ENCODE assay signal across 12 cellular contexts in the genomic region with DNA sequence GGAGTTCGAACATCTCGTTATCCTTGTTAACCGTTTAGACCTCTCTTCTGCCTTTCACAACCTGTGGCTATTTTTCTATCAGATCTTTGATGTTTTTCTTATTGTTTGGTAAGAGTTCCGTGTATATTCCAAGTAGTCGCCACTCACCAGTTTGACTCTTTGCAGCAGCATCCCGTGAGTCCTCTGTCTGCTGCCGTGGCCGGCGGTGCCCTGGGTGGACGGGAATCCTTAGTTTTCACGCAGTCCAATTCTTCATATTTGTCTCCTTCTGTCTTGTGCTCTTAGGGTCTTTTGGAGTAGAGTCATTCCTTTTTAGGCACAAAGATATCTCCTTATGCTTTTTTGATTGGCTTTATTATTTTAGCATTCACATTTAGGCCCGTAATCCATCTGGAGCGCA.
DNase-seq lines count a peak whose midpoint lies in the region; ATAC-seq, FAIRE-seq and TF ChIP-seq lines count a peak whose summit lies in the region.
"Had no signal": no experiment of that assay in that cellular context is flagged by ENCODE, and none has a peak within 500 bp of the region (broad histone marks: within the 10 kb centered on the region; RNA-seq: fewer than 3 reads in every experiment).

No MANE protein-coding gene starts in this region.

- H3K4ac ChIP-seq in H1 (replicated peaks; ENCODE audit: insufficient read length, low read depth, low read length): no peak overlapping the region

- no peak overlapping the region for H2BK15ac ChIP-seq in H1 (ENCODE audit: low read length)

- H3F3A ChIP-seq in PC-3 (ENCODE audit: low read length, unreplicated experiment): no peaks in the 10 kb centered on the region

- H4K5ac ChIP-seq in H1 (ENCODE audit: insufficient read length, low read depth, low read length): no peak overlapping the region

- no peak for FAIRE-seq in H1 (lab: Jason Lieb, UNC)
- FAIRE-seq: H54 had no signal

- H3K4me1 Mint-ChIP-seq in CD4-positive, CD25-positive, alpha-beta regulatory T cell: peaks cover 0 to 29% (median 14%) of the 10 kb centered on the region in 4 donors
- H3K4me1 Mint-ChIP-seq in nephron: peaks cover 55% of the 10 kb centered on the region
- peaks cover 14% of the 10 kb centered on the region for H3K4me1 Mint-ChIP-seq in activated CD4-positive, alpha-beta T cell treated with anti-CD3 and anti-CD28 coated beads for 36 hours

- POLR2A ChIA-PET in PC-3 (lab: Charles Lee; ENCODE audit: unreplicated experiment): no interaction called here
- POLR2A ChIA-PET in H1 (lab: Charles Lee; ENCODE audit: partially characterized antibody): no interaction called here
- POLR2A ChIA-PET in activated CD4-positive, alpha-beta T cell treated with anti-CD3 and anti-CD28 coated beads for 36 hours (lab: Charles Lee): no interaction called here

- H3K36me3 Mint-ChIP-seq in CD4-positive, CD25-positive, alpha-beta regulatory T cell: no peaks in the 10 kb centered on the region
- H3K36me3 Mint-ChIP-seq in nephron (ENCODE audit: low read depth): peaks cover 6% of the 10 kb centered on the region
- peaks cover 2% of the 10 kb centered on the region for H3K36me3 Mint-ChIP-seq in activated CD4-positive, alpha-beta T cell treated with anti-CD3 and anti-CD28 coated beads for 36 hours (ENCODE audit: low read depth)

- H2BK12ac ChIP-seq in H1 (ENCODE audit: low read depth, low read length): peak overlapping the region; percentile 86; the same call in 1 of the 2 replicates

- no TSS peak for BruUV-seq in PC-3 (replicated peaks; lab: Mats Ljungman, UMichigan)

- intact Hi-C loops in PC-3 (cut with micrococcal nuclease): no loop called here
- intact Hi-C loops in activated CD4-positive, alpha-beta T cell treated with anti-CD3 and anti-CD28 coated beads for 36 hours (cut with DNase I, micrococcal nuclease): loop anchor here in 1 of 2 experiments (10.0 kb wide), 1 partner anchor 280 kb away; no protein-coding TSS in a partner anchor

- no peak overlapping the region for H2AFZ ChIP-seq in PC-3 (ENCODE audit: low read length)
- H2AFZ ChIP-seq in H1 (ENCODE audit: low read length): no peak overlapping the region

- H3K4me2 ChIP-seq in PC-3 (ENCODE audit: low read length) (no peak overlapping the region), H1 (ENCODE audit: insufficient read depth in 1 of 2, low read depth in 2 of 2, low read length in 2 of 2) (no peak overlapping the region)

- no peak for TF ChIP-seq CTCF in PC-3 (conservative IDR thresholded peaks at IDR 0.05; ENCODE audit: low read depth, low read length)
- no peak for TF ChIP-seq CTCF in H1 (IDR thresholded peaks at IDR 0.05; ENCODE audit: control extremely low read depth in 1 of 3, insufficient read depth in 1 of 3, low read depth in 1 of 3, low read length in 3 of 3)
- no peak for TF ChIP-seq CTCF in nephron (IDR thresholded peaks at IDR 0.05; ENCODE audit: unreplicated experiment in 3 of 3)

- no peaks in the 10 kb centered on the region for H3K79me1 ChIP-seq in H1 (ENCODE audit: low read depth, low read length)

- H3K23me2 ChIP-seq in H1 (ENCODE audit: low read depth, low read length): no peaks in the 10 kb centered on the region

- no peaks in the 10 kb centered on the region for H3K9me2 ChIP-seq in PC-3 (replicated peaks; ENCODE audit: low read length)

- 90% methylated on average over 13 of the region's 13 CpGs; no CpG with 5 or more reads in 1 of the 2 experiments for WGBS in H1 (ENCODE audit: extremely low coverage in 1 of 2, insufficient coverage in 1 of 2, insufficient read length in 1 of 2, insufficient replicate concordance in 2 of 2, low coverage in 1 of 2, low lambda C conversion rate in 2 of 2, missing lambda C conversion rate in 1 of 2), 2 experiments

- H3K27ac ChIP-seq in CD4-positive, CD25-positive, alpha-beta regulatory T cell (ENCODE audit: insufficient read depth, low read length, poor library complexity, severe bottlenecking): no peak overlapping the region
- peak overlapping the region; percentile 78 for H3K27ac ChIP-seq in PC-3 (ENCODE audit: low read length)
- no peak overlapping the region for H3K27ac ChIP-seq in H1 (ENCODE audit: low read depth, low read length)
- H3K27ac ChIP-seq: BLaER1 had no signal

- TF ChIP-seq EP300 in H1 (IDR thresholded peaks at IDR 0.05; ENCODE audit: borderline replicate concordance in 1 of 2, low read depth in 2 of 2, low read length in 2 of 2): no peak

- H3K9me3 ChIP-seq in CD4-positive, CD25-positive, alpha-beta regulatory T cell (ENCODE audit: control insufficient read depth in 2 of 2, low read length in 2 of 2): no peaks in the 10 kb centered on the region
- H3K9me3 ChIP-seq in PC-3 (ENCODE audit: low read length): no peaks in the 10 kb centered on the region
- H3K9me3 ChIP-seq in H1 (ENCODE audit: insufficient read depth in 2 of 2, low read depth in 1 of 2, low read length in 1 of 2): no peaks in the 10 kb centered on the region

- no peak overlapping the region for H3K56ac ChIP-seq in H1 (replicated peaks; ENCODE audit: insufficient read length, low read depth, low read length)

- no peak overlapping the region for H4K91ac ChIP-seq in H1 (replicated peaks; ENCODE audit: insufficient read length, low read length)

- H3K27me3 Mint-ChIP-seq in CD4-positive, CD25-positive, alpha-beta regulatory T cell: no peaks in the 10 kb centered on the region
- H3K27me3 Mint-ChIP-seq in nephron (ENCODE audit: low read depth): peaks cover 14% of the 10 kb centered on the region
- H3K27me3 Mint-ChIP-seq in activated CD4-positive, alpha-beta T cell treated with anti-CD3 and anti-CD28 coated beads for 36 hours: peaks cover 10% of the 10 kb centered on the region

- H3K9ac ChIP-seq in PC-3 (ENCODE audit: low read length): no peak overlapping the region
- H3K9ac ChIP-seq in H1 (replicated peaks in 1 of 4; ENCODE audit: extremely low read depth in 1 of 4, low read depth in 3 of 4, low read length in 3 of 4): no peak overlapping the region
- H3K9ac ChIP-seq: BLaER1 had no signal

- H3K27ac Mint-ChIP-seq in CD4-positive, CD25-positive, alpha-beta regulatory T cell: peak overlapping the region in 2 of 3 donors; percentile 4 to 63
- H3K27ac Mint-ChIP-seq in nephron: peak overlapping the region in 2 of 3 experiments; percentile 49 to 89
- no peak overlapping the region for H3K27ac Mint-ChIP-seq in activated CD4-positive, alpha-beta T cell treated with anti-CD3 and anti-CD28 coated beads for 36 hours

- H3K23ac ChIP-seq in H1 (ENCODE audit: insufficient read length): no peak overlapping the region

- peak overlapping the region in 1 of 4 donors; percentile 14 for H3K4me3 Mint-ChIP-seq in CD4-positive, CD25-positive, alpha-beta regulatory T cell
- peak overlapping the region in 1 of 3 experiments; percentile 58 for H3K4me3 Mint-ChIP-seq in nephron
- no peak overlapping the region for H3K4me3 Mint-ChIP-seq in activated CD4-positive, alpha-beta T cell treated with anti-CD3 and anti-CD28 coated beads for 36 hours

- no peak overlapping the region for H3K18ac ChIP-seq in H1 (ENCODE audit: extremely low read depth, low read length)

- no peak overlapping the region for H2AK5ac ChIP-seq in H1 (ENCODE audit: low read depth, low read length)

- H3K4me3 ChIP-seq in CD4-positive, CD25-positive, alpha-beta regulatory T cell (ENCODE audit: low read depth, low read length): no peak overlapping the region
- H3K4me3 ChIP-seq in PC-3 (ENCODE audit: low read length) (no peak overlapping the region), H1 (ENCODE audit: extremely low read depth in 1 of 4, insufficient read depth in 2 of 4, low read depth in 3 of 4, low read length in 4 of 4) (no peak overlapping the region)
- H3K4me3 ChIP-seq: BLaER1 had no signal

- no peaks in the 10 kb centered on the region for H4K20me1 ChIP-seq in PC-3 (ENCODE audit: low read length)
- H4K20me1 ChIP-seq in H1 (replicated peaks in 1 of 2; ENCODE audit: control insufficient read depth in 1 of 2, insufficient read depth in 2 of 2, low read length in 2 of 2): no peaks in the 10 kb centered on the region
- H4K20me1 ChIP-seq: BLaER1 had no signal

- no peak overlapping the region for H2BK120ac ChIP-seq in H1 (replicated peaks; ENCODE audit: low read depth, low read length)

- no peak overlapping the region for H4K8ac ChIP-seq in H1 (ENCODE audit: extremely low read depth, insufficient read depth, low read length)

- peaks cover 11% of the 10 kb centered on the region for H3K4me1 ChIP-seq in CD4-positive, CD25-positive, alpha-beta regulatory T cell (ENCODE audit: control insufficient read depth, insufficient read depth, low read length, poor library complexity, severe bottlenecking)
- H3K4me1 ChIP-seq in PC-3 (ENCODE audit: insufficient read depth, low read length): peaks cover 20% of the 10 kb centered on the region
- peaks cover 3 to 27% (median 20%) of the 10 kb centered on the region in 4 experiments for H3K4me1 ChIP-seq in H1 (replicated peaks in 1 of 4; ENCODE audit: control insufficient read depth in 3 of 4, insufficient read depth in 4 of 4, low read length in 3 of 4)

- no peaks in the 10 kb centered on the region for H3K79me2 ChIP-seq in PC-3 (ENCODE audit: low read length)
- H3K79me2 ChIP-seq in H1 (ENCODE audit: control insufficient read depth in 1 of 2, insufficient read depth in 2 of 2, low read length in 2 of 2): no peaks in the 10 kb centered on the region

- no peak overlapping the region for H2BK20ac ChIP-seq in H1 (ENCODE audit: low read length)

- H3K14ac ChIP-seq in H1 (ENCODE audit: insufficient read length): no peak overlapping the region

- no peaks in the 10 kb centered on the region for H3K36me3 ChIP-seq in CD4-positive, CD25-positive, alpha-beta regulatory T cell (ENCODE audit: control insufficient read depth, insufficient read depth, low read length)
- H3K36me3 ChIP-seq in PC-3 (ENCODE audit: low read depth, low read length) (no peaks in the 10 kb centered on the region), H1 (ENCODE audit: control insufficient read depth in 2 of 4, insufficient read depth in 4 of 4, low read length in 3 of 4) (no peaks in the 10 kb centered on the region)
- H3K36me3 ChIP-seq: BLaER1 had no signal

- no peak for DNase-seq in CD4-positive, CD25-positive, alpha-beta regulatory T cell
- no peak for DNase-seq in PC-3
- no peak for DNase-seq in H1 (ENCODE audit: low read depth in 1 of 2, low spot score in 2 of 2)
- no peak for DNase-seq in activated CD4-positive, alpha-beta T cell treated with anti-CD3 and anti-CD28 coated beads for 1 hour
- DNase-seq in activated CD4-positive, alpha-beta T cell treated with anti-CD3 and anti-CD28 coated beads for 36 hours: no peak
- DNase-seq in DMS153 treated with DMSO at 0.1 percent for 48 hours (lab: John Stamatoyannopoulos, UW; ENCODE audit: unreplicated experiment): no peak
- DNase-seq: 8988T, AML-193 had no signal

- CTCF ChIA-PET in PC-3 (lab: Charles Lee): no interaction called here
- CTCF ChIA-PET in H1 (lab: Charles Lee; ENCODE audit: partially characterized antibody): no interaction called here
- CTCF ChIA-PET in activated CD4-positive, alpha-beta T cell treated with anti-CD3 and anti-CD28 coated beads for 36 hours (lab: Charles Lee): no interaction called here

- no peak for TF ChIP-seq RAD21 in H1 (IDR thresholded peaks at IDR 0.05 in 1 of 2, conservative IDR thresholded peaks at IDR 0.05 in 1 of 2; ENCODE audit: low read depth in 2 of 2, low read length in 2 of 2)

- ATAC-seq in CD4-positive, CD25-positive, alpha-beta regulatory T cell (ENCODE audit: low read depth in 2 of 2): no peak
- ATAC-seq in PC-3: no peak
- ATAC-seq in activated CD4-positive, alpha-beta T cell treated with anti-CD3 and anti-CD28 coated beads for 36 hours: no peak
- no peak for ATAC-seq in GM19467 (IDR thresholded peaks at IDR 0.05; ENCODE audit: unreplicated experiment)

- no peaks in the 10 kb centered on the region for H3K27me3 ChIP-seq in CD4-positive, CD25-positive, alpha-beta regulatory T cell (ENCODE audit: control insufficient read depth, insufficient read depth, low read length)
- no peaks in the 10 kb centered on the region for H3K27me3 ChIP-seq in PC-3 (ENCODE audit: low read length)
- H3K27me3 ChIP-seq in H1 (replicated peaks in 1 of 4; ENCODE audit: control insufficient read depth in 3 of 4, extremely low read depth in 1 of 4, insufficient read depth in 3 of 4, low read length in 3 of 4): peaks cover 0 to 20% (median 11%) of the 10 kb centered on the region in 4 experiments; a peak in 5 of 7 replicates
- H3K27me3 ChIP-seq: BLaER1 had no signal

- H2BK5ac ChIP-seq in H1 (ENCODE audit: low read depth, low read length): no peak overlapping the region

- no peak for TF ChIP-seq POLR2A in H1 (IDR thresholded peaks at IDR 0.05; ENCODE audit: control extremely low read depth in 1 of 2, low read depth in 2 of 2, low read length in 2 of 2)

- H3K9me3 Mint-ChIP-seq in CD4-positive, CD25-positive, alpha-beta regulatory T cell: peaks cover 0 to 4% (median 0%) of the 10 kb centered on the region in 7 donors
- peaks cover 4% of the 10 kb centered on the region for H3K9me3 Mint-ChIP-seq in nephron
- peaks cover 4% of the 10 kb centered on the region for H3K9me3 Mint-ChIP-seq in activated CD4-positive, alpha-beta T cell treated with anti-CD3 and anti-CD28 coated beads for 36 hours (ENCODE audit: low read depth)
